In the genomic region with DNA sequence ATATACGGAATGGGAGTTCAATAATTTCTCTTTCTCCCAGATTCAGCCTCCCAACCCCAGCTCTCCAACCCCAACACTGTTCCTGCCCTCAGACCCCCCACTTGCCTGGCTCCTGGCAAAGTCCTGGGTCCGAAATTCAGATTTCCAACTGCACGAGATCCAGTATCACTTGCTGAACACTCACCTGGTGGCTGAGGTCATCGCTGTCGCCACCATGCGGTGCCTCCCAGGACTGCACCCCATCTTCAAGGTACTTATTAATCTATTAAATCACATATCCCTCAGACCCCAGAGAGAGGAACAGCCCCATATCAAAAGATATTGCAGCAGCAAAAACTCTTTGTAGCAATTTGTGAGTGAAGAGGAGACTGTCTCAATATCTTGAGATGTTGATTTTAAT, we compare ENCODE assay signal across 9 cellular contexts. TPM values are rescaled to one million over a fixed set of nuclear protein-coding genes. Genes with fewer than 3 reads are reported as not detected.
A peak's percentile ranks its signal among the peaks of the same experiment; 100 is the strongest.
DNase-seq lines count a peak whose midpoint lies in the region; ATAC-seq and TF ChIP-seq lines count a peak whose summit lies in the region.
"Had no signal": no experiment of that assay in that cellular context is flagged by ENCODE, and none has a peak within 500 bp of the region (broad histone marks: within the 10 kb centered on the region; RNA-seq: fewer than 3 reads in every experiment).

No MANE protein-coding gene starts in this region.

- no peak overlapping the region for H3K27ac ChIP-seq in DOHH2 (ENCODE audit: low read depth, low read length)
- no peak overlapping the region for H3K27ac ChIP-seq in OCI-LY7 (ENCODE audit: low read depth, low read length, poor library complexity, severe bottlenecking)
- no peak overlapping the region for H3K27ac ChIP-seq in breast epithelium
- H3K27ac ChIP-seq in testis: no peak overlapping the region

- H3K79me2 ChIP-seq in DOHH2 (ENCODE audit: control insufficient read depth, low read length) (peaks cover 8% of the 10 kb centered on the region), OCI-LY7 (ENCODE audit: insufficient read depth, low read depth, low read length) (no peaks in the 10 kb centered on the region)

- H3K4me1 ChIP-seq in DOHH2 (ENCODE audit: control insufficient read depth, low read length) (peaks cover 3% of the 10 kb centered on the region; the same call in 1 of the 2 replicates), OCI-LY7 (ENCODE audit: insufficient read depth, low read length, poor library complexity, severe bottlenecking) (no peaks in the 10 kb centered on the region), breast epithelium (no peaks in the 10 kb centered on the region), testis (no peaks in the 10 kb centered on the region)

- peaks cover 3% of the 10 kb centered on the region for H3K4me1 Mint-ChIP-seq in neural crest cell
- peaks cover 1% of the 10 kb centered on the region for H3K4me1 Mint-ChIP-seq in activated T-helper 2 cell treated with anti-CD3 and anti-CD28 coated beads, Interferon-gamma antibody, Interleukin-2, Interleukin-4, amounts not matched to agents 10 μg/mL and 5 μg/mL and 100 μg/mL, durations not matched to agents 14 hours and 24 hours and 36 hours (ENCODE audit: low read depth)

- no peak for ATAC-seq in HG02840 (IDR thresholded peaks at IDR 0.05; ENCODE audit: low FRiP score, unreplicated experiment)

- peak overlapping the region; percentile 39 for H3K27ac Mint-ChIP-seq in neural crest cell (ENCODE audit: unreplicated experiment)
- H3K27ac Mint-ChIP-seq in activated T-helper 2 cell treated with anti-CD3 and anti-CD28 coated beads, Interferon-gamma antibody, Interleukin-2, Interleukin-4, amounts not matched to agents 10 μg/mL and 5 μg/mL and 100 μg/mL, durations not matched to agents 14 hours and 24 hours and 36 hours: no peak overlapping the region

- peak; percentile 44 for TF ChIP-seq CTCF in DOHH2 (IDR thresholded peaks at IDR 0.05; ENCODE audit: low read depth, low read length, poor library complexity, severe bottlenecking)
- TF ChIP-seq CTCF in OCI-LY7 (conservative IDR thresholded peaks at IDR 0.05; ENCODE audit: low read length): peak; percentile 62
- peak in 2 of 3 donors; percentile 13 to 18 for TF ChIP-seq CTCF in breast epithelium (IDR thresholded peaks at IDR 0.05)
- TF ChIP-seq CTCF in neural crest cell (conservative IDR thresholded peaks at IDR 0.05): peak; percentile 66
- peak in 1 of 3 experiments; percentile 54 for TF ChIP-seq CTCF in testis (IDR thresholded peaks at IDR 0.05)

- H3K9me2 ChIP-seq in DOHH2 (replicated peaks; ENCODE audit: control insufficient read depth, low read length): no peaks in the 10 kb centered on the region
- no peaks in the 10 kb centered on the region for H3K9me2 ChIP-seq in OCI-LY7 (ENCODE audit: insufficient read depth, low read length)

- H3K27me3 Mint-ChIP-seq in neural crest cell (ENCODE audit: low read depth): peaks cover 6% of the 10 kb centered on the region
- no peaks in the 10 kb centered on the region for H3K27me3 Mint-ChIP-seq in activated T-helper 2 cell treated with anti-CD3 and anti-CD28 coated beads, Interferon-gamma antibody, Interleukin-2, Interleukin-4, amounts not matched to agents 10 μg/mL and 5 μg/mL and 100 μg/mL, durations not matched to agents 14 hours and 24 hours and 36 hours (ENCODE audit: low read depth)

- no peaks in the 10 kb centered on the region for H3K9me3 Mint-ChIP-seq in neural crest cell
- no peaks in the 10 kb centered on the region for H3K9me3 Mint-ChIP-seq in activated T-helper 2 cell treated with anti-CD3 and anti-CD28 coated beads, Interferon-gamma antibody, Interleukin-2, Interleukin-4, amounts not matched to agents 10 μg/mL and 5 μg/mL and 100 μg/mL, durations not matched to agents 14 hours and 24 hours and 36 hours

- H4K20me1 ChIP-seq in DOHH2 (ENCODE audit: control insufficient read depth, insufficient read depth, low read depth, low read length) (peaks cover 5% of the 10 kb centered on the region; the same call in 1 of the 2 replicates), OCI-LY7 (ENCODE audit: insufficient read depth, low read length) (no peaks in the 10 kb centered on the region; the same call in 1 of the 2 replicates)

- TF ChIP-seq POLR2A in breast epithelium (IDR thresholded peaks at IDR 0.05) (no peak), testis (IDR thresholded peaks at IDR 0.05) (no peak)

- no peaks in the 10 kb centered on the region for H3K9me3 ChIP-seq in DOHH2 (ENCODE audit: control insufficient read depth, insufficient read depth, low read length)
- H3K9me3 ChIP-seq in OCI-LY7 (ENCODE audit: low read length): no peaks in the 10 kb centered on the region
- H3K9me3 ChIP-seq in breast epithelium: no peaks in the 10 kb centered on the region
- H3K9me3 ChIP-seq in testis: no peaks in the 10 kb centered on the region

- WGBS in testis, 2 donors: 60 to 73% methylated on average over 6 of the region's 6 CpGs

- DNase-seq in OCI-LY7 (ENCODE audit: low spot score) (no peak), breast epithelium (ENCODE audit: low spot score in 2 of 2) (no peak), neural crest cell (ENCODE audit: low read depth, low spot score) (peak; percentile 50), glomerular visceral epithelial cell (ENCODE audit: extremely low spot score) (no peak), testis (no peak)
- no peak for DNase-seq in activated T-helper 2 cell treated with anti-CD3 and anti-CD28 coated beads, Interferon-gamma antibody, Interleukin-2, Interleukin-4, amounts not matched to agents 10 μg/mL and 5 μg/mL and 100 μg/mL, durations not matched to agents 14 hours and 24 hours and 36 hours (ENCODE audit: low spot score)

- no peak overlapping the region for H2AFZ ChIP-seq in OCI-LY7 (ENCODE audit: low read length)

- no peak overlapping the region for H3K4me2 ChIP-seq in DOHH2 (ENCODE audit: low read length)
- H3K4me2 ChIP-seq in OCI-LY7 (ENCODE audit: low read length): no peak overlapping the region

- intact Hi-C loops in OCI-LY7 (cut with micrococcal nuclease; ENCODE audit: unreplicated experiment): no loop called here
- intact Hi-C loops in breast epithelium (cut with DNase I; ENCODE audit: low total_unique reads): loop anchor here (10.0 kb wide), 1 partner anchor 87 kb away; no protein-coding TSS in a partner anchor
- intact Hi-C loops in activated T-helper 2 cell treated with anti-CD3 and anti-CD28 coated beads, Interferon-gamma antibody, Interleukin-2, Interleukin-4, amounts not matched to agents 10 μg/mL and 5 μg/mL and 100 μg/mL, durations not matched to agents 14 hours and 24 hours and 36 hours (cut with micrococcal nuclease): loop anchor here (5.0 kb wide), 1 partner anchor 159 kb away; no protein-coding TSS in a partner anchor
- intact Hi-C loops in testis (cut with DNase I; ENCODE audit: low total_unique reads): loop anchor here (10.0 kb wide), 1 partner anchor 337 kb away; no protein-coding TSS in a partner anchor

- H3K4me3 Mint-ChIP-seq in neural crest cell: no peak overlapping the region
- H3K4me3 Mint-ChIP-seq in activated T-helper 2 cell treated with anti-CD3 and anti-CD28 coated beads, Interferon-gamma antibody, Interleukin-2, Interleukin-4, amounts not matched to agents 10 μg/mL and 5 μg/mL and 100 μg/mL, durations not matched to agents 14 hours and 24 hours and 36 hours (ENCODE audit: low read depth): no peak overlapping the region

- POLR2A ChIA-PET in OCI-LY7 (lab: Charles Lee): no interaction called here

- peaks cover 41% of the 10 kb centered on the region for H3K36me3 ChIP-seq in DOHH2 (ENCODE audit: control insufficient read depth, low read length)
- peaks cover 36% of the 10 kb centered on the region for H3K36me3 ChIP-seq in OCI-LY7 (ENCODE audit: insufficient read depth, low read length)
- H3K36me3 ChIP-seq in breast epithelium: peaks cover 8% of the 10 kb centered on the region
- no peaks in the 10 kb centered on the region for H3K36me3 ChIP-seq in testis (ENCODE audit: low read depth, missing control alignments)

- H3K27me3 ChIP-seq in DOHH2 (ENCODE audit: control insufficient read depth, low read length) (no peaks in the 10 kb centered on the region), breast epithelium (no peaks in the 10 kb centered on the region), testis (no peaks in the 10 kb centered on the region)

- CTCF ChIA-PET in OCI-LY7 (lab: Charles Lee; ENCODE audit: unreplicated experiment): no interaction called here

- H3K4me3 ChIP-seq in DOHH2 (ENCODE audit: low read length): no peak overlapping the region
- H3K4me3 ChIP-seq in OCI-LY7 (ENCODE audit: low read depth, low read length, poor library complexity, severe bottlenecking): no peak overlapping the region
- no peak overlapping the region for H3K4me3 ChIP-seq in breast epithelium
- no peak overlapping the region for H3K4me3 ChIP-seq in testis

- H3K36me3 Mint-ChIP-seq in neural crest cell (ENCODE audit: low read depth): peaks cover 15% of the 10 kb centered on the region
- H3K36me3 Mint-ChIP-seq in activated T-helper 2 cell treated with anti-CD3 and anti-CD28 coated beads, Interferon-gamma antibody, Interleukin-2, Interleukin-4, amounts not matched to agents 10 μg/mL and 5 μg/mL and 100 μg/mL, durations not matched to agents 14 hours and 24 hours and 36 hours (ENCODE audit: low read depth): peaks cover 38% of the 10 kb centered on the region

- peaks cover 4% of the 10 kb centered on the region for H3F3A ChIP-seq in DOHH2 (ENCODE audit: control insufficient read depth, insufficient read depth)

- no TSS peak for BruUV-seq in OCI-LY7 (replicated peaks; lab: Mats Ljungman, UMichigan)

RNA-seq across cellular contexts. Expression of gene ALOX12, which starts 5.7 kb away (rescaled TPM):
- total RNA-seq in OCI-LY7 (2014; rRNA removed; shearing (Covaris generic)): not detected in 2 replicates
- total RNA-seq in OCI-LY7 (2022): not detected in 2 replicates
- total RNA-seq in breast epithelium: not detected
- total RNA-seq in neural crest cell: 0.16 TPM in 1 of 2 replicates, not detected in the other
- total RNA-seq in activated T-helper 2 cell treated with anti-CD3 and anti-CD28 coated beads, Interferon-gamma antibody, Interleukin-2, Interleukin-4, amounts not matched to agents 10 μg/mL and 5 μg/mL and 100 μg/mL, durations not matched to agents 14 hours and 24 hours and 36 hours: not detected in 2 replicates
- total RNA-seq in testis: under 1 TPM; 0.24 to 0.25 TPM
- polyA plus RNA-seq in testis (ENCODE audit: insufficient read depth, low read depth, low replicate concordance): 0.50 TPM
- total RNA-seq: aorta had no signal
- polyA plus RNA-seq: aorta had no signal

RNA-seq across cellular contexts. Expression of gene RNASEK, which starts 10.9 kb away (rescaled TPM):
- 110 and 145 TPM in 2 replicates for total RNA-seq in OCI-LY7 (2014; rRNA removed; shearing (Covaris generic))
- total RNA-seq in OCI-LY7 (2022) (126 and 139 TPM in 2 replicates), breast epithelium (100 to 1,000 TPM in 1 of 3 donors, 10 to 100 TPM in 2; 18.7 to 154 (median 93.4) TPM), neural crest cell (143 and 157 TPM in 2 replicates), testis (100 to 1,000 TPM; 208 to 314 TPM)
- 150 and 154 TPM in 2 replicates for total RNA-seq in activated T-helper 2 cell treated with anti-CD3 and anti-CD28 coated beads, Interferon-gamma antibody, Interleukin-2, Interleukin-4, amounts not matched to agents 10 μg/mL and 5 μg/mL and 100 μg/mL, durations not matched to agents 14 hours and 24 hours and 36 hours
- 317 TPM for polyA plus RNA-seq in testis (ENCODE audit: insufficient read depth, low read depth, low replicate concordance)

RNA-seq across cellular contexts. Expression of gene BCL6B, which starts 21.3 kb away (rescaled TPM):
- total RNA-seq in OCI-LY7 (2014; rRNA removed; shearing (Covaris generic)): not detected in 2 replicates
- total RNA-seq in OCI-LY7 (2022): not detected in 2 replicates
- total RNA-seq in breast epithelium: 1 to 10 TPM; 1.4 to 5.9 (median 4.1) TPM
- 0.41 and 0.42 TPM in 2 replicates for total RNA-seq in neural crest cell
- 0.80 and 1.0 TPM in 2 replicates for total RNA-seq in activated T-helper 2 cell treated with anti-CD3 and anti-CD28 coated beads, Interferon-gamma antibody, Interleukin-2, Interleukin-4, amounts not matched to agents 10 μg/mL and 5 μg/mL and 100 μg/mL, durations not matched to agents 14 hours and 24 hours and 36 hours
- total RNA-seq in testis: 1 to 10 TPM; 2.5 to 3.5 TPM
- 4.6 TPM for polyA plus RNA-seq in testis (ENCODE audit: insufficient read depth, low read depth, low replicate concordance)

RNA-seq across cellular contexts. Expression of gene SLC16A13, which starts 34.3 kb away (rescaled TPM):
- 0.77 and 2.8 TPM in 2 replicates for total RNA-seq in OCI-LY7 (2014; rRNA removed; shearing (Covaris generic))
- total RNA-seq in OCI-LY7 (2022) (18.3 and 22.5 TPM in 2 replicates), breast epithelium (1 to 10 TPM in 2 of 3 donors, under 1 TPM in 1; 0.32 to 3.5 (median 2.6) TPM), neural crest cell (11.1 and 12.2 TPM in 2 replicates), testis (1 to 10 TPM; 1.9 to 2.2 TPM)
- 15.8 and 17.4 TPM in 2 replicates for total RNA-seq in activated T-helper 2 cell treated with anti-CD3 and anti-CD28 coated beads, Interferon-gamma antibody, Interleukin-2, Interleukin-4, amounts not matched to agents 10 μg/mL and 5 μg/mL and 100 μg/mL, durations not matched to agents 14 hours and 24 hours and 36 hours
- polyA plus RNA-seq in testis (ENCODE audit: insufficient read depth, low read depth, low replicate concordance): 2.0 TPM

RNA-seq across cellular contexts. Expression of gene SLC16A11, which starts 42.3 kb away (rescaled TPM):
- total RNA-seq in OCI-LY7 (2014; rRNA removed; shearing (Covaris generic)): not detected in 2 replicates
- total RNA-seq in OCI-LY7 (2022): not detected in 2 replicates
- total RNA-seq in breast epithelium: 1 to 10 TPM in 2 of 3 donors, not detected in 1; 1.5 to 3.6 TPM
- not detected in 2 replicates for total RNA-seq in neural crest cell
- total RNA-seq in activated T-helper 2 cell treated with anti-CD3 and anti-CD28 coated beads, Interferon-gamma antibody, Interleukin-2, Interleukin-4, amounts not matched to agents 10 μg/mL and 5 μg/mL and 100 μg/mL, durations not matched to agents 14 hours and 24 hours and 36 hours: 0.37 and 0.46 TPM in 2 replicates
- total RNA-seq in testis: 1 to 10 TPM in 1 of 2 donors, under 1 TPM in 1; 0.55 to 2.0 TPM
- polyA plus RNA-seq in testis (ENCODE audit: insufficient read depth, low read depth, low replicate concordance): 3.0 TPM
- polyA plus RNA-seq: aorta had no signal
